Comparison of ENCODE assay signal across 17 cellular contexts in genomic region chr21:35475006-35475405, GRCh38.
DNase-seq lines count a peak whose midpoint lies in the region; ATAC-seq and TF ChIP-seq lines count a peak whose summit lies in the region.
"Had no signal": no experiment of that assay in that cellular context is flagged by ENCODE, and none has a peak within 500 bp of the region (broad histone marks: within the 10 kb centered on the region; RNA-seq: fewer than 3 reads in every experiment).

No MANE protein-coding gene starts in this region.

- H3K27ac ChIP-seq in testis, result no peak overlapping the region
- H3K27ac ChIP-seq: thoracic aorta had no signal

- no peaks in the 10 kb centered on the region for H3K27me3 Mint-ChIP-seq in dendritic cell treated with granulocyte-macrophage colony-stimulating factor and Interleukin-4, amounts not matched to agents 40 ng/mL and 50 ng/mL, for 4 days

- DNase-seq in EL, result peak; percentile 49
- peak; percentile 7 for DNase-seq in NCI-H226
- DNase-seq in non-pigmented ciliary epithelial cell (ENCODE audit: low read depth), result peak; percentile 23
- no peak for DNase-seq in DMS153 treated with DMSO at 0.1 percent for 48 hours (lab: John Stamatoyannopoulos, UW; ENCODE audit: unreplicated experiment)
- DNase-seq in activated T-cell treated with anti-CD3 and anti-CD28 coated beads, Interleukin-2, amount 50 U/mL, for 48 hours, result no peak
- no peak for DNase-seq in testis
- DNase-seq: activated CD4-positive, alpha-beta T cell treated with anti-CD3 and anti-CD28 coated beads for 4 hours; activated effector memory CD4-positive, alpha-beta T cell treated with Interleukin-2 at 50 U/mL for 16 hours; Calu3; central memory CD4-positive, alpha-beta T cell; H7; NCI-H146; sigmoid colon; SW 1271 had no signal

- no peaks in the 10 kb centered on the region for H3K27me3 ChIP-seq in testis
- H3K27me3 ChIP-seq: sigmoid colon had no signal

- no peak overlapping the region for H3K4me3 ChIP-seq in testis
- H3K4me3 ChIP-seq: sigmoid colon, thoracic aorta had no signal

- H3K9me3 Mint-ChIP-seq in dendritic cell treated with granulocyte-macrophage colony-stimulating factor and Interleukin-4, amounts not matched to agents 40 ng/mL and 50 ng/mL, for 4 days, result peaks cover 12% of the 10 kb centered on the region

- ATAC-seq in GM19035 (IDR thresholded peaks at IDR 0.05; ENCODE audit: unreplicated experiment), result no peak

- no peak for TF ChIP-seq CTCF in testis (IDR thresholded peaks at IDR 0.05)

- no peaks in the 10 kb centered on the region for H3K36me3 ChIP-seq in testis (ENCODE audit: low read depth, missing control alignments)
- H3K36me3 ChIP-seq: sigmoid colon, thoracic aorta had no signal

- peaks cover 19% of the 10 kb centered on the region for H3K36me3 Mint-ChIP-seq in dendritic cell treated with granulocyte-macrophage colony-stimulating factor and Interleukin-4, amounts not matched to agents 40 ng/mL and 50 ng/mL, for 4 days (ENCODE audit: low read depth)

- intact Hi-C loops in dendritic cell treated with granulocyte-macrophage colony-stimulating factor and Interleukin-4, amounts not matched to agents 40 ng/mL and 50 ng/mL, for 4 days (cut with micrococcal nuclease), result loop anchor here (2.0 to 5.0 kb wide), 3 partner anchors 178 to 586 kb away; no protein-coding TSS in a partner anchor
- intact Hi-C loops in testis (cut with DNase I; ENCODE audit: low total_unique reads), result no loop called here

- H3K27ac Mint-ChIP-seq in dendritic cell treated with granulocyte-macrophage colony-stimulating factor and Interleukin-4, amounts not matched to agents 40 ng/mL and 50 ng/mL, for 4 days, result peak overlapping the region; percentile 92

- H3K4me1 Mint-ChIP-seq in dendritic cell treated with granulocyte-macrophage colony-stimulating factor and Interleukin-4, amounts not matched to agents 40 ng/mL and 50 ng/mL, for 4 days (ENCODE audit: low read depth), result peaks cover 79% of the 10 kb centered on the region

- no peaks in the 10 kb centered on the region for H3K4me1 ChIP-seq in testis
- H3K4me1 ChIP-seq: sigmoid colon had no signal

- no peak overlapping the region for H3K4me3 Mint-ChIP-seq in dendritic cell treated with granulocyte-macrophage colony-stimulating factor and Interleukin-4, amounts not matched to agents 40 ng/mL and 50 ng/mL, for 4 days

- no peak for TF ChIP-seq POLR2A in testis (IDR thresholded peaks at IDR 0.05)

- no peaks in the 10 kb centered on the region for H3K9me3 ChIP-seq in testis
- H3K9me3 ChIP-seq: sigmoid colon, thoracic aorta had no signal

Comparison
In these comparisons a context has a peak if more than half of its experiments do, and no peak if none do; other contexts are left out.
1. DNase-seq: peak in EL (single experiment), NCI-H226 (single experiment) and non-pigmented ciliary epithelial cell (single experiment); none in DMS153 treated with DMSO at 0.1 percent for 48 hours (single experiment), activated T-cell treated with anti-CD3 and anti-CD28 coated beads, Interleukin-2, amount 50 U/mL, for 48 hours (0 of 2) and testis (single experiment).